ENCODE assay signal across 16 cellular contexts in the genomic region with DNA sequence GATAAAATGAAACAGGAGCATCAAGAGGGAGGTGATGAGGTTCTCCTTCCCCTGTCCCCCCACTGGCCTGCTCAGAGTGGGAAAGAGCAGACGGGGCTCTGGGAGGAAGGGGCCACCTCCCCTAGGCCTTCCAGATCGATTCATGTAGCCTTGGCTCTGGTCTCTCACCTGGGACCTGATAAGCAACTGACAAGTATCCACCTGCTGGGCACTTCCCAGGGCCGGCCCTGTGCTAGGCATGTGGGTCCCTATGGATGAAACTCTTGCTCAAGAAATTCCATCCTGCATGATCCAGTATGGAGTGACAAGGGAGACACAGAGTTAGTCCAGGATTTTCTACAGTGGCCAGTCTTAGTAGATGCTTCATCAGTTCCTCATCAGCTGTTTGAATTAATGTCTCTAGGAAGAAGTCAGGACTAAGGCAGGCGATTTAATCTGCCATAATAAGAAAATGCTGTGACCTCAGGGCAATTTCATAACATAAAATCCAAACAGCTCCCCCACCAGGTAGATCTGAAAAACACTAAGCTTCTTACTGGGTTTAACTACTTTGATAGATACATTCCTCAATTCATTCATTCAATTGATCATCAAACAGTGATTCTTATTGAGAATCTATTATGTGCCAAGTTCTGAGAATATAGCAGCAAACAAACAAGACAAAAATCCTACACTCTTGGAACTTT. TPM values are rescaled to one million over a fixed set of nuclear protein-coding genes. Genes with fewer than 3 reads are reported as not detected.
DNase-seq lines count a peak whose midpoint lies in the region; TF ChIP-seq lines count a peak whose summit lies in the region.
"Had no signal": no experiment of that assay in that cellular context is flagged by ENCODE, and none has a peak within 500 bp of the region (broad histone marks: within the 10 kb centered on the region; RNA-seq: fewer than 3 reads in every experiment).

No MANE protein-coding gene starts in this region.

- H3K36me3 Mint-ChIP-seq in H9 (ENCODE audit: insufficient read depth in 1 of 3, low read depth in 3 of 3), result no peaks in the 10 kb centered on the region; a peak in 1 of 7 replicates
- H3K36me3 Mint-ChIP-seq in T-helper 2 cell treated with Interferon-gamma antibody and Interleukin-4, amounts not matched to agents 5 μg/mL and 100 μg/mL, for 36 hours (ENCODE audit: low read depth), result peaks cover 4% of the 10 kb centered on the region

- intact Hi-C loops in esophagus muscularis mucosa (cut with DNase I), result no loop called here
- intact Hi-C loops in stomach (cut with DNase I; ENCODE audit: low total_unique reads), result no loop called here

- no peaks in the 10 kb centered on the region; the same call in 1 of the 2 replicates for H3K27me3 Mint-ChIP-seq in H9 (ENCODE audit: low read depth)
- no peaks in the 10 kb centered on the region for H3K27me3 Mint-ChIP-seq in T-helper 2 cell treated with Interferon-gamma antibody and Interleukin-4, amounts not matched to agents 5 μg/mL and 100 μg/mL, for 36 hours (ENCODE audit: low read depth)
- H3K27me3 Mint-ChIP-seq: memory B cell had no signal

- H3K23me2 ChIP-seq in H9 (ENCODE audit: insufficient read length, low read depth, low read length, poor library complexity, severe bottlenecking), result no peaks in the 10 kb centered on the region

- no peak overlapping the region for H4K8ac ChIP-seq in H9 (replicated peaks; ENCODE audit: insufficient read length, low read depth, low read length)

- WGBS in H9 (ENCODE audit: extremely low coverage, insufficient read length, low lambda C conversion rate), result no CpG with 5 or more reads among the region's 4 CpGs
- WGBS in esophagus muscularis mucosa, result 93% methylated on average over 4 of the region's 4 CpGs
- WGBS in stomach, 5 donors, result 84 to 90% (median 88%) methylated on average over 4 of the region's 4 CpGs

- H2AFZ ChIP-seq in H9 (ENCODE audit: low read length) (no peak overlapping the region), OCI-LY1 (ENCODE audit: low read length) (no peak overlapping the region)

- H3K4me3 Mint-ChIP-seq in H9, result no peak overlapping the region
- no peak overlapping the region for H3K4me3 Mint-ChIP-seq in T-helper 2 cell treated with Interferon-gamma antibody and Interleukin-4, amounts not matched to agents 5 μg/mL and 100 μg/mL, for 36 hours
- H3K4me3 Mint-ChIP-seq: memory B cell had no signal

- no peak overlapping the region for H2BK120ac ChIP-seq in H9 (ENCODE audit: low read depth, low read length, poor library complexity, severe bottlenecking)

- peaks cover 23 to 38% of the 10 kb centered on the region in 2 experiments for H3K4me1 Mint-ChIP-seq in H9
- peaks cover 2% of the 10 kb centered on the region for H3K4me1 Mint-ChIP-seq in T-helper 2 cell treated with Interferon-gamma antibody and Interleukin-4, amounts not matched to agents 5 μg/mL and 100 μg/mL, for 36 hours (ENCODE audit: low read depth)
- H3K4me1 Mint-ChIP-seq: memory B cell had no signal

- no peaks in the 10 kb centered on the region for H3F3A ChIP-seq in OCI-LY1 (ENCODE audit: insufficient read depth, low read length)

- TF ChIP-seq POLR2A in esophagus muscularis mucosa (IDR thresholded peaks at IDR 0.05; ENCODE audit: low read depth), result no peak
- TF ChIP-seq POLR2A in stomach (IDR thresholded peaks at IDR 0.05), result no peak

- H3K27ac Mint-ChIP-seq in H9, result no peak overlapping the region
- no peak overlapping the region for H3K27ac Mint-ChIP-seq in T-helper 2 cell treated with Interferon-gamma antibody and Interleukin-4, amounts not matched to agents 5 μg/mL and 100 μg/mL, for 36 hours
- H3K27ac Mint-ChIP-seq: memory B cell had no signal

- no peak overlapping the region for H3K56ac ChIP-seq in H9 (ENCODE audit: insufficient read length, low read depth, low read length)

- H3K14ac ChIP-seq in H9 (ENCODE audit: insufficient read depth, low read length), result no peak overlapping the region

- H2BK12ac ChIP-seq in H9 (ENCODE audit: insufficient read length, low read depth, low read length), result no peak overlapping the region

- H3K9me3 Mint-ChIP-seq in H9, result no peaks in the 10 kb centered on the region
- no peaks in the 10 kb centered on the region for H3K9me3 Mint-ChIP-seq in T-helper 2 cell treated with Interferon-gamma antibody and Interleukin-4, amounts not matched to agents 5 μg/mL and 100 μg/mL, for 36 hours
- H3K9me3 Mint-ChIP-seq: memory B cell had no signal

- peak; percentile 52 for TF ChIP-seq CTCF in H9 (conservative IDR thresholded peaks at IDR 0.05)
- peak; percentile 34; the same call in 1 of the 2 replicates for TF ChIP-seq CTCF in OCI-LY1 (IDR thresholded peaks at IDR 0.05; ENCODE audit: low read length)
- TF ChIP-seq CTCF in esophagus muscularis mucosa (IDR thresholded peaks at IDR 0.05), result peak in 1 of 3 experiments; percentile 7
- no peak for TF ChIP-seq CTCF in stomach (IDR thresholded peaks at IDR 0.05)

- H3K27me3 ChIP-seq in H9 (ENCODE audit: insufficient read depth, low read length) (no peaks in the 10 kb centered on the region), OCI-LY1 (ENCODE audit: insufficient read depth, low read length) (no peaks in the 10 kb centered on the region), esophagus muscularis mucosa (no peaks in the 10 kb centered on the region), stomach (no peaks in the 10 kb centered on the region)

- no peak overlapping the region for H2BK15ac ChIP-seq in H9 (ENCODE audit: low read depth, low read length)

- peaks cover 4% of the 10 kb centered on the region; the same call in 1 of the 2 replicates for H3K36me3 ChIP-seq in OCI-LY1 (ENCODE audit: insufficient read depth, low read length)
- no peaks in the 10 kb centered on the region for H3K36me3 ChIP-seq in esophagus muscularis mucosa
- H3K36me3 ChIP-seq in stomach, result peaks cover 0 to 8% (median 2%) of the 10 kb centered on the region in 4 donors

- H4K91ac ChIP-seq in H9 (ENCODE audit: insufficient read length, low read depth, low read length), result no peak overlapping the region

- no peak overlapping the region for H2BK5ac ChIP-seq in H9 (ENCODE audit: insufficient read length, low read length)

- H2AK5ac ChIP-seq in H9 (ENCODE audit: insufficient read length, low read length), result no peak overlapping the region

- no peak overlapping the region for H3K9ac ChIP-seq in H9 (ENCODE audit: extremely low read depth, insufficient read length, low read length)
- no peak overlapping the region for H3K9ac ChIP-seq in OCI-LY1 (ENCODE audit: low read length)

- H3K9me2 ChIP-seq in OCI-LY1 (ENCODE audit: low read depth, low read length), result no peaks in the 10 kb centered on the region

- no peak overlapping the region for H3K23ac ChIP-seq in H9 (ENCODE audit: insufficient read length, low read depth, low read length)

- no peaks in the 10 kb centered on the region for H3K4me1 ChIP-seq in H9 (ENCODE audit: insufficient read depth, low read length)
- H3K4me1 ChIP-seq in OCI-LY1 (ENCODE audit: insufficient read depth, low read length, severe bottlenecking), result no peaks in the 10 kb centered on the region
- peaks cover 47 to 77% (median 68%) of the 10 kb centered on the region in 4 donors for H3K4me1 ChIP-seq in esophagus muscularis mucosa
- peaks cover 20 to 64% (median 36%) of the 10 kb centered on the region in 4 donors for H3K4me1 ChIP-seq in stomach

- H4K5ac ChIP-seq in H9 (ENCODE audit: insufficient read length, low read depth, low read length), result no peak overlapping the region

- H3K79me2 ChIP-seq in H9 (ENCODE audit: insufficient read depth, low read length) (no peaks in the 10 kb centered on the region), OCI-LY1 (ENCODE audit: insufficient read depth, low read length) (no peaks in the 10 kb centered on the region)

- H3T11ph ChIP-seq in H9 (ENCODE audit: low read length), result no peak overlapping the region

- no peaks in the 10 kb centered on the region for H3K79me1 ChIP-seq in H9 (ENCODE audit: insufficient read depth, low read depth, low read length, poor library complexity, severe bottlenecking)

- no peak overlapping the region for H3K18ac ChIP-seq in H9 (ENCODE audit: insufficient read length, low read depth, low read length)

- no peak for TF ChIP-seq EP300 in esophagus muscularis mucosa (IDR thresholded peaks at IDR 0.05)
- no peak for TF ChIP-seq EP300 in stomach (IDR thresholded peaks at IDR 0.05)

- no peak overlapping the region for H3K4ac ChIP-seq in H9 (ENCODE audit: low read depth, low read length)

- H2BK20ac ChIP-seq in H9 (ENCODE audit: low read depth, low read length, poor library complexity, severe bottlenecking), result no peak overlapping the region

- H3K27ac ChIP-seq in H9 (ENCODE audit: insufficient read length, low read depth, low read length) (no peak overlapping the region), OCI-LY1 (ENCODE audit: low read depth, low read length, poor library complexity, severe bottlenecking) (no peak overlapping the region), esophagus muscularis mucosa (replicated peaks in 1 of 4) (peak overlapping the region in 3 of 4 donors; percentile 79 to 85 (median 81)), stomach (peak overlapping the region in 3 of 5 donors; percentile 74 to 83 (median 81))
- H3K27ac ChIP-seq: VCaP had no signal

- DNase-seq in H9 (no peak), esophagus muscularis mucosa (ENCODE audit: extremely low spot score) (no peak), stomach (no peak), COLO668 (lab: John Stamatoyannopoulos, UW; ENCODE audit: unreplicated experiment) (no peak)
- DNase-seq in T-helper 2 cell treated with Interferon-gamma antibody and Interleukin-4, amounts not matched to agents 5 μg/mL and 100 μg/mL, for 36 hours (ENCODE audit: low spot score), result no peak
- DNase-seq in stimulated activated naive CD4-positive, alpha-beta T cell treated with Interleukin-2 at 50 U/mL for 16 hours (lab: John Stamatoyannopoulos, UW), result no peak
- DNase-seq: activated gamma-delta T cell; C1 segment of cervical spinal cord; effector CD4-positive, alpha-beta T cell; foreskin melanocyte; NCI-H1105; NCI-H2227 treated with DMSO at 0.1 percent for 48 hours; stimulated activated CD4-positive, alpha-beta T cell treated with anti-CD3 and anti-CD28 coated beads, Interleukin-4, amount 100 ng/mL, for 24 hours had no signal

- H3K9me3 ChIP-seq in H9 (ENCODE audit: control insufficient read depth, low read depth, low read length), result no peaks in the 10 kb centered on the region
- no peaks in the 10 kb centered on the region for H3K9me3 ChIP-seq in OCI-LY1 (ENCODE audit: low read length)
- H3K9me3 ChIP-seq in esophagus muscularis mucosa, result no peaks in the 10 kb centered on the region
- no peaks in the 10 kb centered on the region for H3K9me3 ChIP-seq in stomach

- H3K4me3 ChIP-seq in OCI-LY1 (ENCODE audit: low read depth, low read length, poor library complexity, severe bottlenecking) (no peak overlapping the region), esophagus muscularis mucosa (no peak overlapping the region), stomach (no peak overlapping the region)

- H4K20me1 ChIP-seq in H9 (ENCODE audit: control insufficient read depth, insufficient read depth, insufficient read length), result no peaks in the 10 kb centered on the region
- H4K20me1 ChIP-seq in OCI-LY1 (ENCODE audit: insufficient read depth, low read length), result no peaks in the 10 kb centered on the region

- H3K4me2 ChIP-seq in H9 (ENCODE audit: insufficient read depth, insufficient read length, low read length) (no peak overlapping the region), OCI-LY1 (ENCODE audit: low read length) (no peak overlapping the region)

RNA-seq across cellular contexts. Expression of a gene that starts 44.7 kb away (rescaled TPM):
- total RNA-seq in H9 (2021) (105 and 110 TPM in 2 replicates), esophagus muscularis mucosa (100 to 1,000 TPM in 1 of 4 donors, 10 to 100 TPM in 3; 81.7 to 117 (median 85.7) TPM), stomach (100 to 1,000 TPM in 3 of 5 donors, 10 to 100 TPM in 2; 49.1 to 189 (median 109) TPM)
- polyA plus RNA-seq in stomach, result 10 to 100 TPM; 43.7 to 89.2 (median 44.0) TPM

Comparison
In these comparisons a context has a peak if more than half of its experiments do, and no peak if none do; other contexts are left out.
1. H3K27ac ChIP-seq: peak in esophagus muscularis mucosa (3 of 4) and stomach (3 of 5); none in H9 (single experiment) and OCI-LY1 (single experiment).
2. CTCF ChIP-seq: peak in H9 (single experiment) and OCI-LY1 (single experiment); none in stomach (0 of 7).